Comparison of ENCODE assay signal across 20 cellular contexts in the genomic region with DNA sequence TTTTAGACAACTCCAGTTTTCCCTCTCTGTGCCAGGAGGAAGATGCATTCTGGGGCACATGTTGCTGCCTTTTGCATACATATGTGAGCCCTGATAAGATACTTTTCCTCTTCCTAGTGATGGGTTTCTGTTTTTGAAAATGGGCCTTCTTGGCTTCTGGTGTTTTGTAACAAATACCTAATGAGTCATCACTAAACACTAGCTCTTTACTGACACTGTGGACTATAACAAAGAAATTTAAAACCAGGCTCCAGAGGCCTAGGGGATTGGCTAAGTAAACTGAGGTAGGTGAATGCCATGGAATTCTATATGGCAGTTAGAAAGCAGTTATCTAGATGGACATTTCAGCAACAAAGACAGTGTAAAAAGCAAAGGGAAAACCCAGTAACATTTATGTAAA.
DNase-seq lines count a peak whose midpoint lies in the region; ATAC-seq and TF ChIP-seq lines count a peak whose summit lies in the region.
"Had no signal": no experiment of that assay in that cellular context is flagged by ENCODE, and none has a peak within 500 bp of the region (broad histone marks: within the 10 kb centered on the region; RNA-seq: fewer than 3 reads in every experiment).

No MANE protein-coding gene starts in this region.

- POLR2A ChIA-PET in MCF 10A (lab: Yijun Ruan, JAX), result interaction anchor here (1.5 kb wide), 1 partner anchor 9 kb away, joined by 5 read pairs; no protein-coding TSS in a partner anchor

- TF ChIP-seq CTCF in right atrium auricular region (IDR thresholded peaks at IDR 0.05) (no peak), MCF 10A (IDR thresholded peaks at IDR 0.05; ENCODE audit: unreplicated experiment) (no peak)

- DNase-seq in right atrium auricular region (ENCODE audit: low spot score) (no peak), cardiac septum (ENCODE audit: low spot score) (no peak), MCF 10A (ENCODE audit: unreplicated experiment) (peak; percentile 30), kidney tubule cell (ENCODE audit: low spot score) (peak; percentile 27), erythroblast (lab: John Stamatoyannopoulos, UW) (no peak)
- no peak for DNase-seq in effector memory CD8-positive, alpha-beta T cell
- DNase-seq: 8988T; activated T-cell treated with anti-CD3 and anti-CD28 coated beads, Interleukin-2, amount 50 U/mL, for 4 hours; GF-D8; glutamatergic neuron; MG63; naive thymus-derived CD4-positive, alpha-beta T cell; NCI-H187 treated with DMSO at 0.1 percent for 48 hours; NCI-H82; right lobe of liver; stimulated activated naive B cell treated with anti-CD40 and anti-IgM and Interleukin-4, amounts not matched to agents 10 μg/mL and 1 μg/mL and 100 μg/mL, for 72 hours had no signal

- no peak for TF ChIP-seq POLR2A in erythroblast (IDR thresholded peaks at IDR 0.05; ENCODE audit: low read length)

- H3K4me1 ChIP-seq in right atrium auricular region, result peaks cover 0 to 17% of the 10 kb centered on the region in 2 donors

- intact Hi-C loops in cardiac septum (cut with DNase I) (no loop called here), MCF 10A (cut with micrococcal nuclease) (no loop called here)

- BruUV-seq in MCF 10A (replicated peaks; lab: Mats Ljungman, UMichigan), result no TSS peak

- H3K9me3 ChIP-seq in right atrium auricular region, result no peaks in the 10 kb centered on the region
- H3K9me3 ChIP-seq: MG63, right lobe of liver had no signal

- no peaks in the 10 kb centered on the region for H3K27me3 Mint-ChIP-seq in MCF 10A (ENCODE audit: insufficient read depth, unreplicated experiment)
- peaks cover 0 to 38% of the 10 kb centered on the region in 2 donors for H3K27me3 Mint-ChIP-seq in effector memory CD8-positive, alpha-beta T cell

- peak overlapping the region; percentile 60 for H3K27ac Mint-ChIP-seq in MCF 10A (ENCODE audit: low read depth, unreplicated experiment)
- H3K27ac Mint-ChIP-seq in effector memory CD8-positive, alpha-beta T cell, result no peak overlapping the region
- H3K27ac Mint-ChIP-seq: dendritic cell treated with granulocyte-macrophage colony-stimulating factor and Interleukin-4, amounts not matched to agents 40 ng/mL and 50 ng/mL, for 4 days; naive thymus-derived CD4-positive, alpha-beta T cell; stimulated activated naive B cell treated with anti-CD40 and anti-IgM and Interleukin-4, amounts not matched to agents 10 μg/mL and 1 μg/mL and 100 μg/mL, for 72 hours had no signal

- H3K4me1 Mint-ChIP-seq in MCF 10A (ENCODE audit: insufficient read depth, unreplicated experiment), result peaks cover 13% of the 10 kb centered on the region
- no peaks in the 10 kb centered on the region for H3K4me1 Mint-ChIP-seq in effector memory CD8-positive, alpha-beta T cell (ENCODE audit: low read depth in 2 of 2)
- H3K4me1 Mint-ChIP-seq: stimulated activated naive B cell treated with anti-CD40 and anti-IgM and Interleukin-4, amounts not matched to agents 10 μg/mL and 1 μg/mL and 100 μg/mL, for 72 hours had no signal

- peaks cover 6% of the 10 kb centered on the region for H3K36me3 Mint-ChIP-seq in MCF 10A (ENCODE audit: insufficient read depth, unreplicated experiment)
- no peaks in the 10 kb centered on the region for H3K36me3 Mint-ChIP-seq in effector memory CD8-positive, alpha-beta T cell (ENCODE audit: insufficient read depth)
- H3K36me3 Mint-ChIP-seq: naive thymus-derived CD4-positive, alpha-beta T cell; stimulated activated naive B cell treated with anti-CD40 and anti-IgM and Interleukin-4, amounts not matched to agents 10 μg/mL and 1 μg/mL and 100 μg/mL, for 72 hours had no signal

- no peak overlapping the region for H3K4me3 Mint-ChIP-seq in MCF 10A (ENCODE audit: unreplicated experiment)
- H3K4me3 Mint-ChIP-seq in effector memory CD8-positive, alpha-beta T cell, result no peak overlapping the region
- H3K4me3 Mint-ChIP-seq: activated T-cell treated with anti-CD3 and anti-CD28 coated beads, Interleukin-2, amount 50 U/mL, for 4 hours; dendritic cell treated with granulocyte-macrophage colony-stimulating factor and Interleukin-4, amounts not matched to agents 40 ng/mL and 50 ng/mL, for 4 days; naive thymus-derived CD4-positive, alpha-beta T cell; stimulated activated naive B cell treated with anti-CD40 and anti-IgM and Interleukin-4, amounts not matched to agents 10 μg/mL and 1 μg/mL and 100 μg/mL, for 72 hours had no signal

- no peak overlapping the region for H3K4me3 ChIP-seq in right atrium auricular region
- H3K4me3 ChIP-seq: MG63, right lobe of liver had no signal

- H3K27ac ChIP-seq in right atrium auricular region, result peak overlapping the region; percentile 27 to 55
- H3K27ac ChIP-seq: right lobe of liver had no signal

- no peaks in the 10 kb centered on the region for H3K27me3 ChIP-seq in right atrium auricular region
- H3K27me3 ChIP-seq: MG63, right lobe of liver had no signal

- H3K36me3 ChIP-seq in right atrium auricular region, result no peaks in the 10 kb centered on the region
- H3K36me3 ChIP-seq: MG63, right lobe of liver had no signal

- CTCF ChIA-PET in MCF 10A (lab: Yijun Ruan, JAX), result interaction anchor here (1.5 kb wide), 1 partner anchor 14 kb away, joined by 6 read pairs; no protein-coding TSS in a partner anchor

- H3K9me3 Mint-ChIP-seq in MCF 10A (ENCODE audit: unreplicated experiment), result no peaks in the 10 kb centered on the region
- H3K9me3 Mint-ChIP-seq in effector memory CD8-positive, alpha-beta T cell, result no peaks in the 10 kb centered on the region
- H3K9me3 Mint-ChIP-seq: activated T-cell treated with anti-CD3 and anti-CD28 coated beads, Interleukin-2, amount 50 U/mL, for 4 hours; dendritic cell treated with granulocyte-macrophage colony-stimulating factor and Interleukin-4, amounts not matched to agents 40 ng/mL and 50 ng/mL, for 4 days; stimulated activated naive B cell treated with anti-CD40 and anti-IgM and Interleukin-4, amounts not matched to agents 10 μg/mL and 1 μg/mL and 100 μg/mL, for 72 hours had no signal

- no peak for ATAC-seq in HG03280 (IDR thresholded peaks at IDR 0.05; ENCODE audit: unreplicated experiment)
- no peak for ATAC-seq in HG02852 (IDR thresholded peaks at IDR 0.05; ENCODE audit: unreplicated experiment)
- no peak for ATAC-seq in effector memory CD8-positive, alpha-beta T cell (replicated peaks)
- ATAC-seq: activated T-cell treated with anti-CD3 and anti-CD28 coated beads, Interleukin-2, amount 50 U/mL, for 4 hours; naive thymus-derived CD4-positive, alpha-beta T cell; Right ventricle myocardium inferior; stimulated activated naive B cell treated with anti-CD40 and anti-IgM and Interleukin-4, amounts not matched to agents 10 μg/mL and 1 μg/mL and 100 μg/mL, for 72 hours had no signal

Comparison
In these comparisons a context has a peak if more than half of its experiments do, and no peak if none do; other contexts are left out.
1. DNase-seq: peak in MCF 10A (single experiment) and kidney tubule cell (single experiment); none in right atrium auricular region (single experiment), cardiac septum (single experiment), erythroblast (0 of 2) and effector memory CD8-positive, alpha-beta T cell (0 of 3).